Comparison of ENCODE assay signal across 24 cellular contexts in genomic region chr15:64713592-64713991, GRCh38.
DNase-seq lines count a peak whose midpoint lies in the region; ATAC-seq and TF ChIP-seq lines count a peak whose summit lies in the region.
"Had no signal": no experiment of that assay in that cellular context is flagged by ENCODE, and none has a peak within 500 bp of the region (broad histone marks: within the 10 kb centered on the region; RNA-seq: fewer than 3 reads in every experiment).

No MANE protein-coding gene starts in this region.

- no peaks in the 10 kb centered on the region for H3K36me3 Mint-ChIP-seq in dendritic cell treated with granulocyte-macrophage colony-stimulating factor and Interleukin-4, amounts not matched to agents 40 ng/mL and 50 ng/mL, for 4 days (ENCODE audit: low read depth)
- peaks cover 13% of the 10 kb centered on the region for H3K36me3 Mint-ChIP-seq in progenitor cell of endocrine pancreas (ENCODE audit: insufficient read depth)
- H3K36me3 Mint-ChIP-seq in activated T-cell treated with anti-CD3 and anti-CD28 coated beads, Interleukin-2, amount 50 U/mL, for 72 hours (ENCODE audit: insufficient read depth in 2 of 2): no peaks in the 10 kb centered on the region
- H3K36me3 Mint-ChIP-seq: CD14-positive monocyte had no signal

- no peaks in the 10 kb centered on the region for H3K9me3 ChIP-seq in liver (ENCODE audit: control insufficient read depth in 4 of 4, low read length in 3 of 4)
- H3K9me3 ChIP-seq: A549; BE2C; BLaER1 treated with 17β-estradiol and CSF1 and Interleukin-3, amounts not matched to agents 10 nM and 100 nM had no signal

- H3K9me3 Mint-ChIP-seq in dendritic cell treated with granulocyte-macrophage colony-stimulating factor and Interleukin-4, amounts not matched to agents 40 ng/mL and 50 ng/mL, for 4 days: no peaks in the 10 kb centered on the region
- H3K9me3 Mint-ChIP-seq in progenitor cell of endocrine pancreas (ENCODE audit: low read depth): no peaks in the 10 kb centered on the region
- no peaks in the 10 kb centered on the region for H3K9me3 Mint-ChIP-seq in activated T-cell treated with anti-CD3 and anti-CD28 coated beads, Interleukin-2, amount 50 U/mL, for 72 hours
- H3K9me3 Mint-ChIP-seq: CD4-positive, alpha-beta T cell; CD8-positive, alpha-beta memory T cell; H9; HFFc6 had no signal

- no peaks in the 10 kb centered on the region for H3K27me3 Mint-ChIP-seq in dendritic cell treated with granulocyte-macrophage colony-stimulating factor and Interleukin-4, amounts not matched to agents 40 ng/mL and 50 ng/mL, for 4 days
- no peaks in the 10 kb centered on the region for H3K27me3 Mint-ChIP-seq in progenitor cell of endocrine pancreas
- H3K27me3 Mint-ChIP-seq in activated T-cell treated with anti-CD3 and anti-CD28 coated beads, Interleukin-2, amount 50 U/mL, for 72 hours (ENCODE audit: low read depth): no peaks in the 10 kb centered on the region
- H3K27me3 Mint-ChIP-seq: CD4-positive, alpha-beta T cell had no signal

- no peak overlapping the region for H3K9ac ChIP-seq in liver (ENCODE audit: low read depth in 1 of 2, low read length in 2 of 2)
- H3K9ac ChIP-seq: BLaER1 treated with 17β-estradiol and CSF1 and Interleukin-3, amounts not matched to agents 10 nM and 100 nM had no signal

- H3K27ac Mint-ChIP-seq in dendritic cell treated with granulocyte-macrophage colony-stimulating factor and Interleukin-4, amounts not matched to agents 40 ng/mL and 50 ng/mL, for 4 days: peak overlapping the region; percentile 6
- H3K27ac Mint-ChIP-seq in progenitor cell of endocrine pancreas: peak overlapping the region; percentile 37
- H3K27ac Mint-ChIP-seq in activated T-cell treated with anti-CD3 and anti-CD28 coated beads, Interleukin-2, amount 50 U/mL, for 72 hours: no peak overlapping the region
- H3K27ac Mint-ChIP-seq: CD4-positive, alpha-beta T cell; CD8-positive, alpha-beta memory T cell; GM23338; HFFc6 had no signal

- no peak for ATAC-seq in GM18511 (IDR thresholded peaks at IDR 0.05; ENCODE audit: unreplicated experiment)
- ATAC-seq in activated T-cell treated with anti-CD3 and anti-CD28 coated beads, Interleukin-2, amount 50 U/mL, for 72 hours (replicated peaks in 1 of 2): no peak
- ATAC-seq: A549, GM12878, GM23338, HCT116 had no signal

- H3K27ac ChIP-seq in liver (ENCODE audit: low read depth in 1 of 2, low read length in 2 of 2): peak overlapping the region; percentile 40 to 61
- H3K27ac ChIP-seq: A549; BLaER1 treated with 17β-estradiol and CSF1 and Interleukin-3, amounts not matched to agents 10 nM and 100 nM had no signal

- no peak for TF ChIP-seq CTCF in liver (IDR thresholded peaks at IDR 0.05; ENCODE audit: low read depth, low read length, missing input control)
- TF ChIP-seq CTCF in progenitor cell of endocrine pancreas (IDR thresholded peaks at IDR 0.05; ENCODE audit: unreplicated experiment): no peak

- WGBS in liver: 40% methylated on average over 6 of the region's 6 CpGs

- TF ChIP-seq RAD21 in liver (IDR thresholded peaks at IDR 0.05): peak; percentile 13 to 20

- H3K27me3 ChIP-seq in liver (ENCODE audit: control insufficient read depth in 4 of 4, insufficient read depth in 4 of 4, low read length in 3 of 4): no peaks in the 10 kb centered on the region
- H3K27me3 ChIP-seq: BE2C; BLaER1 treated with 17β-estradiol and CSF1 and Interleukin-3, amounts not matched to agents 10 nM and 100 nM had no signal

- peaks cover 25% of the 10 kb centered on the region for H3K4me1 Mint-ChIP-seq in dendritic cell treated with granulocyte-macrophage colony-stimulating factor and Interleukin-4, amounts not matched to agents 40 ng/mL and 50 ng/mL, for 4 days (ENCODE audit: low read depth)
- H3K4me1 Mint-ChIP-seq in progenitor cell of endocrine pancreas (ENCODE audit: low read depth): no peaks in the 10 kb centered on the region
- peaks cover 14% of the 10 kb centered on the region for H3K4me1 Mint-ChIP-seq in activated T-cell treated with anti-CD3 and anti-CD28 coated beads, Interleukin-2, amount 50 U/mL, for 72 hours (ENCODE audit: low read depth)

- H3K4me3 ChIP-seq in liver (ENCODE audit: low read depth in 1 of 3, low read length in 3 of 3): no peak overlapping the region
- H3K4me3 ChIP-seq: A549; BLaER1 treated with 17β-estradiol and CSF1 and Interleukin-3, amounts not matched to agents 10 nM and 100 nM; GM12878; GM23338 had no signal

- no peak for DNase-seq in progenitor cell of endocrine pancreas (ENCODE audit: low spot score, unreplicated experiment)
- DNase-seq in stimulated activated CD8-positive, alpha-beta memory T cell treated with anti-CD3 and anti-CD28 coated beads, Interleukin-4, amount 100 ng/mL, for 48 hours: no peak
- no peak for DNase-seq in activated T-cell treated with anti-CD3 and anti-CD28 coated beads, Interleukin-2, amount 50 U/mL, for 72 hours
- DNase-seq: 8988T; ACHN; AML-193; BE2C; CD4-positive, alpha-beta T cell; CD8-positive, alpha-beta memory T cell; DMS 273 treated with DMSO at 0.1 percent for 48 hours; DMS79; EL; GDM1; H9; HFFc6 had no signal

- H3K4me3 Mint-ChIP-seq in dendritic cell treated with granulocyte-macrophage colony-stimulating factor and Interleukin-4, amounts not matched to agents 40 ng/mL and 50 ng/mL, for 4 days: no peak overlapping the region
- no peak overlapping the region for H3K4me3 Mint-ChIP-seq in progenitor cell of endocrine pancreas (ENCODE audit: low read depth)
- H3K4me3 Mint-ChIP-seq in activated T-cell treated with anti-CD3 and anti-CD28 coated beads, Interleukin-2, amount 50 U/mL, for 72 hours: no peak overlapping the region
- H3K4me3 Mint-ChIP-seq: CD14-positive monocyte; CD4-positive, alpha-beta T cell; CD8-positive, alpha-beta memory T cell; GM23338; H9; HFFc6 had no signal

- intact Hi-C loops in dendritic cell treated with granulocyte-macrophage colony-stimulating factor and Interleukin-4, amounts not matched to agents 40 ng/mL and 50 ng/mL, for 4 days (cut with micrococcal nuclease): no loop called here

- no peaks in the 10 kb centered on the region for H3K36me3 ChIP-seq in liver (ENCODE audit: control insufficient read depth in 4 of 4, insufficient read depth in 3 of 4, low read depth in 1 of 4, low read length in 3 of 4)
- H3K36me3 ChIP-seq: BE2C; BLaER1 treated with 17β-estradiol and CSF1 and Interleukin-3, amounts not matched to agents 10 nM and 100 nM had no signal

- peaks cover 0 to 5% (median 1%) of the 10 kb centered on the region in 4 donors for H3K4me1 ChIP-seq in liver (ENCODE audit: control insufficient read depth in 4 of 4, insufficient read depth in 4 of 4, low read length in 3 of 4)

TF ChIP-seq in liver, 16 proteins besides CTCF, POLR2A, EP300 and RAD21 (continues in another document):
- TF ChIP-seq NR2F2 (IDR thresholded peaks at IDR 0.05) (no peak), HNF4G (IDR thresholded peaks at IDR 0.05) (peak; percentile 49), HNF4A (conservative IDR thresholded peaks at IDR 0.05) (peak; percentile 85), GABPA (IDR thresholded peaks at IDR 0.05 in 1 of 2, conservative IDR thresholded peaks at IDR 0.05 in 1 of 2) (no peak), SP1 (IDR thresholded peaks at IDR 0.05) (peak; percentile 78), RXRA (IDR thresholded peaks at IDR 0.05) (peak; percentile 64 to 76), ZBTB33 (IDR thresholded peaks at IDR 0.05) (peak; percentile 62), FOXA2 (IDR thresholded peaks at IDR 0.05) (peak; percentile 32), EGR1 (IDR thresholded peaks at IDR 0.05; ENCODE audit: low read depth in 2 of 2) (no peak), YY1 (IDR thresholded peaks at IDR 0.05) (peak; percentile 87), ATF3 (IDR thresholded peaks at IDR 0.05) (peak; percentile 58), JUND (IDR thresholded peaks at IDR 0.05) (peak; percentile 29 to 42), FOXA1 (IDR thresholded peaks at IDR 0.05) (no peak), MAX (IDR thresholded peaks at IDR 0.05) (peak; percentile 59), TAF1 (conservative IDR thresholded peaks at IDR 0.05) (no peak)
